In genomic region chr20:17533396-17533795, GRCh38 we compare ENCODE assay signal across 8 cellular contexts. TPM values are rescaled to one million over a fixed set of nuclear protein-coding genes. Genes with fewer than 3 reads are reported as not detected.
DNase-seq lines count a peak whose midpoint lies in the region; ATAC-seq, FAIRE-seq and TF ChIP-seq lines count a peak whose summit lies in the region.

No MANE protein-coding gene starts in this region.

- H2AFZ ChIP-seq in GM23338, result no peak overlapping the region

- DNase-seq in A549 (ENCODE audit: low read depth in 1 of 2, low spot score in 1 of 2) (peak; percentile 85 to 88), GM23338 (ENCODE audit: low spot score) (peak; percentile 68), NCI-H82 treated with DMSO at 0.1 percent for 48 hours (lab: John Stamatoyannopoulos, UW; ENCODE audit: unreplicated experiment) (peak; percentile 74), ecto neural progenitor cell (ENCODE audit: low spot score) (peak; percentile 65), small intestine (peak; percentile 45), endothelial cell (ENCODE audit: low spot score) (no peak)

- TF ChIP-seq RAD21 in A549 (conservative IDR thresholded peaks at IDR 0.05 in 1 of 2, IDR thresholded peaks at IDR 0.05 in 1 of 2), result no peak

- H3K27ac ChIP-seq in A549 (peak overlapping the region in 1 of 2 experiments; percentile 55; a peak in 3 of 6 replicates), GM23338 (ENCODE audit: low read depth) (peak overlapping the region; percentile 20; the same call in 1 of the 2 replicates), small intestine (ENCODE audit: low read depth in 1 of 2, low read length in 1 of 2) (no peak overlapping the region)

- H3K27ac Mint-ChIP-seq in GM23338, result no peak overlapping the region
- no peak overlapping the region for H3K27ac Mint-ChIP-seq in endothelial cell (ENCODE audit: unreplicated experiment)

- CTCF ChIA-PET in A549 (lab: Yijun Ruan, JAX), result interaction anchor here (0.8 to 21.9 kb wide), 7 partner anchors 28 to 149 kb away, joined by 3 to 501 read pairs (median 10); partner anchors contain the start of genes DSTN and RRBP1

- H3K27me3 Mint-ChIP-seq in GM23338 (ENCODE audit: insufficient read depth, low read depth, poor library complexity) (peaks cover 13% of the 10 kb centered on the region), endothelial cell (ENCODE audit: unreplicated experiment) (peaks cover 6% of the 10 kb centered on the region)

- H3K36me3 ChIP-seq in GM23338 (ENCODE audit: insufficient read depth) (no peaks in the 10 kb centered on the region), small intestine (ENCODE audit: control insufficient read depth in 2 of 2, insufficient read depth in 2 of 2, low read length in 2 of 2) (no peaks in the 10 kb centered on the region)

- H4K20me1 ChIP-seq in GM23338 (replicated peaks; ENCODE audit: insufficient read depth), result no peaks in the 10 kb centered on the region

- 0 out of 2 replicates have a peak, but pooled peaks have one; percentile 23 for TF ChIP-seq POLR2A in A549 (IDR thresholded peaks at IDR 0.05; ENCODE audit: low read length)

- WGBS in A549 (ENCODE audit: missing lambda C conversion rate), result 10% methylated on average over 1 of the region's 1 CpG
- WGBS in small intestine, 3 donors, result 19 to 42% (median 31%) methylated on average over 1 of the region's 1 CpG

- H3K4me1 Mint-ChIP-seq in GM23338, result peaks cover 18% of the 10 kb centered on the region
- peaks cover 4% of the 10 kb centered on the region for H3K4me1 Mint-ChIP-seq in endothelial cell (ENCODE audit: unreplicated experiment)

- no peak overlapping the region for H3K4me3 Mint-ChIP-seq in GM23338
- H3K4me3 Mint-ChIP-seq in endothelial cell (ENCODE audit: unreplicated experiment), result no peak overlapping the region

- TF ChIP-seq EP300 in A549 (IDR thresholded peaks at IDR 0.05), result no peak

- no peak overlapping the region for H3K4me3 ChIP-seq in A549
- no peak overlapping the region for H3K4me3 ChIP-seq in GM23338
- no peak overlapping the region for H3K4me3 ChIP-seq in small intestine (ENCODE audit: low read depth in 1 of 2, low read length in 2 of 2)

- H3K9me3 Mint-ChIP-seq in GM23338 (peaks cover 4% of the 10 kb centered on the region; the same call in 2 of the 3 replicates), endothelial cell (ENCODE audit: unreplicated experiment) (no peaks in the 10 kb centered on the region)

- H3K79me2 ChIP-seq in GM23338 (replicated peaks; ENCODE audit: insufficient read depth), result no peaks in the 10 kb centered on the region

- peaks cover 15% of the 10 kb centered on the region for H3F3A ChIP-seq in GM23338 (replicated peaks; ENCODE audit: low read depth)

- FAIRE-seq in A549 (lab: Jason Lieb, UNC) (peak; percentile 43), small intestine (lab: Jason Lieb, UNC) (no peak)

- POLR2A ChIA-PET in A549 (lab: Yijun Ruan, JAX), result interaction anchor here (1.0 to 1.1 kb wide), 2 partner anchors 23 to 37 kb away, joined by 3 to 6 read pairs; partner anchors contain the start of gene DSTN

- H3K9me2 ChIP-seq in GM23338 (ENCODE audit: insufficient read depth), result no peaks in the 10 kb centered on the region

- peak overlapping the region; percentile 11 for H3K4me2 ChIP-seq in A549
- H3K4me2 ChIP-seq in GM23338, result peak overlapping the region; percentile 56; the same call in 1 of the 2 replicates

- peaks cover 23% of the 10 kb centered on the region for H3K27me3 ChIP-seq in GM23338 (ENCODE audit: insufficient read depth)
- no peaks in the 10 kb centered on the region for H3K27me3 ChIP-seq in small intestine (ENCODE audit: control insufficient read depth in 2 of 2, insufficient read depth in 2 of 2, low read length in 2 of 2)

- TF ChIP-seq CTCF in A549 (IDR thresholded peaks at IDR 0.05), result no peak
- TF ChIP-seq CTCF in GM23338 (conservative IDR thresholded peaks at IDR 0.05; ENCODE audit: low read depth in 2 of 2), result no peak
- TF ChIP-seq CTCF in endothelial cell (IDR thresholded peaks at IDR 0.05; ENCODE audit: unreplicated experiment), result no peak

- ATAC-seq in A549, result peak in 1 of 2 experiments; percentile 51; a peak in 3 of 6 replicates
- peak; percentile 13 for ATAC-seq in GM23338
- no peak for ATAC-seq in HG02973 (IDR thresholded peaks at IDR 0.05; ENCODE audit: unreplicated experiment)
- ATAC-seq in GM19463 (IDR thresholded peaks at IDR 0.05; ENCODE audit: unreplicated experiment), result no peak

- no peaks in the 10 kb centered on the region for H3K9me3 ChIP-seq in A549
- no peaks in the 10 kb centered on the region for H3K9me3 ChIP-seq in small intestine (ENCODE audit: control insufficient read depth, low read depth)

- H3K4me1 ChIP-seq in A549, result peaks cover 38% of the 10 kb centered on the region
- peaks cover 16% of the 10 kb centered on the region for H3K4me1 ChIP-seq in GM23338 (ENCODE audit: insufficient read depth)
- H3K4me1 ChIP-seq in small intestine (ENCODE audit: control insufficient read depth in 2 of 2, insufficient read depth in 1 of 2, low read depth in 1 of 2, low read length in 1 of 2), result no peaks in the 10 kb centered on the region

- peaks cover 3% of the 10 kb centered on the region; the same call in 2 of the 3 replicates for H3K36me3 Mint-ChIP-seq in GM23338 (ENCODE audit: low read depth)
- H3K36me3 Mint-ChIP-seq in endothelial cell (ENCODE audit: low read depth, unreplicated experiment), result no peaks in the 10 kb centered on the region

TF ChIP-seq in A549, 52 proteins besides CTCF, POLR2A, EP300 and RAD21 (continues in another document):
- TF ChIP-seq MAFK (IDR thresholded peaks at IDR 0.05; ENCODE audit: partially characterized antibody) (no peak), ATOH8 (CRISPR knock-in tag; IDR thresholded peaks at IDR 0.05; ENCODE audit: low read depth) (no peak), KDM5A (IDR thresholded peaks at IDR 0.05) (no peak), USF2 (IDR thresholded peaks at IDR 0.05) (peak; percentile 89), HES2 (IDR thresholded peaks at IDR 0.05) (no peak)

TF ChIP-seq in GM23338, 12 proteins besides CTCF, POLR2A, EP300 and RAD21 (continues in another document):
- TF ChIP-seq POLR2AphosphoS5 (IDR thresholded peaks at IDR 0.05; ENCODE audit: low read depth), result peak; percentile 41; the same call in 1 of the 2 replicates
- TF ChIP-seq REST (IDR thresholded peaks at IDR 0.05; ENCODE audit: unreplicated experiment), result no peak
- TF ChIP-seq ETS1 (IDR thresholded peaks at IDR 0.05), result no peak
- TF ChIP-seq ZNF331 (CRISPR knock-in tag; IDR thresholded peaks at IDR 0.05; ENCODE audit: low read depth), result no peak
- no peak for TF ChIP-seq NANOG (IDR thresholded peaks at IDR 0.05; ENCODE audit: borderline replicate concordance)
- TF ChIP-seq ZNF114 (CRISPR knock-in tag; IDR thresholded peaks at IDR 0.05), result no peak

RNA-seq across cellular contexts. Expression of gene BFSP1, which starts 2.2 kb away (rescaled TPM):
- 6.1 and 7.2 TPM in 2 replicates for polyA plus RNA-seq in A549 (2011; rRNA removed)
- polyA plus RNA-seq in A549 (2012; cell fraction: cytosol; rRNA removed), result 2.7 and 2.9 TPM in 2 replicates
- 2.1 and 2.6 TPM in 2 replicates for polyA plus RNA-seq in A549 (2012; cell fraction: nucleus; rRNA removed)
- 5.8 to 8.6 TPM (median 8.3 TPM) in 3 replicates for polyA plus RNA-seq in A549 (2017; fragmentation: RNase III; extraction: RNeasy Plus Mini Kit Qiagen cat#74134 plus additional on column Dnase treatment)
- 3.6 and 3.7 TPM in 2 replicates for polyA minus RNA-seq in A549 (2011; rRNA and poly(A)+ RNA removed)
- 4.9 and 5.0 TPM in 2 replicates for total RNA-seq in GM23338 (2014; rRNA removed; shearing (Covaris generic))
- 2.7 and 3.1 TPM in 2 replicates for polyA plus RNA-seq in GM23338 (2016; fragmentation: Nextera tagmentation; extraction: Ambion mirVana)
- polyA plus RNA-seq in small intestine, result under 1 TPM in 1 of 3 donors, not detected in 2; 0.49 TPM
- 3.5 TPM for total RNA-seq in endothelial cell (ENCODE audit: unreplicated experiment)

RNA-seq across cellular contexts. Expression of gene DSTN, which starts 36.5 kb away (rescaled TPM):
- polyA plus RNA-seq in A549 (2011; rRNA removed), result 425 and 544 TPM in 2 replicates
- polyA plus RNA-seq in A549 (2012; cell fraction: cytosol; rRNA removed), result 291 and 367 TPM in 2 replicates
- 69.9 and 92.9 TPM in 2 replicates for polyA plus RNA-seq in A549 (2012; cell fraction: nucleus; rRNA removed)
- polyA plus RNA-seq in A549 (2017; fragmentation: RNase III; extraction: RNeasy Plus Mini Kit Qiagen cat#74134 plus additional on column Dnase treatment), result 1,014 to 1,239 TPM (median 1,131 TPM) in 3 replicates
- polyA minus RNA-seq in A549 (2011; rRNA and poly(A)+ RNA removed), result 40.0 and 44.5 TPM in 2 replicates
- total RNA-seq in GM23338 (2014; rRNA removed; shearing (Covaris generic)), result 145 and 162 TPM in 2 replicates
- polyA plus RNA-seq in GM23338 (2016; fragmentation: Nextera tagmentation; extraction: Ambion mirVana), result 456 and 459 TPM in 2 replicates
- polyA plus RNA-seq in small intestine, result 100 to 1,000 TPM; 145 to 360 (median 189) TPM
- 142 TPM for total RNA-seq in endothelial cell (ENCODE audit: unreplicated experiment)
